In the genomic region with DNA sequence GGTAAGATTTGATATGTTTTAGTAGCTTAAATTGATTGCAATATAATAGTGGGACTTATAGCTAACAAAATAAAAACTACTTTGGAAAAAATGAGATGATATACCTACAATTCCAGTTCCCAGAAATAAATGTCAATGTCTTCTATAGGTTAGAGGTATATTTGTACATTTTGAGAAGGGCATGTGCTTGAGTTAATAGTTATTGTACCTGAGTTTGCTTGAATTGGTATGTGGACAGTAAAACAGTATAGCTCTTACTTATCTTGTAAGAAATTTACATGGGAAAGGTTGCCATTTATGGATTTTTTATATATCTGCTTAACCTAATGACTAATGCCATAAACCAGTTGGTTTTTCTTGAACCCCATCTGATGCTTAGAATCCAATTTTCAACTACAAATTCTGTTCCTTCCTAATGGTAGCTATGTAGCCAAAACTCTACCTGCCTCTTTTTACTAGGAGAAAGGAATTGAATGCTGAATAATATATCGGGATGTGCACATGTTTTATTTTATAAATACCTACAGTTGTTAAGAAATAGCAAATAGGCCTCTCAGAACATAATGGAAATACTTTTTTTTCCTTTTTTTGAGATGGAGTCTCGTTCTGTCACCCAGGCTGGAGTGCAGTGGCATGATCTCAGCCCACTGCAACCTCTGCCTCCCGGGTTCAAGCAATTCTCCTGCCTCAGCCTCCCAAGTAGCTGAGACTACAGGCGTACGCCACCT, we compare ENCODE assay signal across 18 cellular contexts. TPM values are rescaled to one million over a fixed set of nuclear protein-coding genes. Genes with fewer than 3 reads are reported as not detected.
DNase-seq lines count a peak whose midpoint lies in the region; ATAC-seq, FAIRE-seq and TF ChIP-seq lines count a peak whose summit lies in the region.
"Had no signal": no experiment of that assay in that cellular context is flagged by ENCODE, and none has a peak within 500 bp of the region (broad histone marks: within the 10 kb centered on the region; RNA-seq: fewer than 3 reads in every experiment).

No MANE protein-coding gene starts in this region.

- H3K27ac ChIP-seq in K562 (ENCODE audit: extremely low read depth, low read depth, low read length): no peak overlapping the region
- H3K27ac ChIP-seq: BLaER1 treated with 17β-estradiol and CSF1 and Interleukin-3, amounts not matched to agents 10 nM and 100 nM had no signal

- no peak overlapping the region for H2AFZ ChIP-seq in K562 (ENCODE audit: low read depth, low read length)

- no TSS peak for BruUV-seq in K562 (replicated peaks; lab: Mats Ljungman, UMichigan)

- H3K36me3 ChIP-seq in K562 (ENCODE audit: control insufficient read depth, insufficient read depth, low read length): peaks cover 61% of the 10 kb centered on the region

- H3K4me3 Mint-ChIP-seq in memory B cell: no peak overlapping the region
- no peak overlapping the region for H3K4me3 Mint-ChIP-seq in stimulated activated naive B cell treated with anti-CD40 and anti-IgM and Interleukin-4, amounts not matched to agents 10 μg/mL and 1 μg/mL and 100 μg/mL, for 72 hours
- H3K4me3 Mint-ChIP-seq: CD8-positive, alpha-beta T cell had no signal

- DNase-seq in H54 (ENCODE audit: insufficient read length, low spot score) (no peak), K562 (ENCODE audit: extremely low read depth in 1 of 4, low spot score in 3 of 4) (no peak), memory B cell (ENCODE audit: low spot score in 2 of 2) (no peak), Kasumi-1 (lab: John Stamatoyannopoulos, UW) (no peak), DMS53 treated with DMSO at 0.1 percent for 48 hours (lab: John Stamatoyannopoulos, UW; ENCODE audit: unreplicated experiment) (no peak)
- DNase-seq in stimulated activated naive B cell treated with anti-CD40 and anti-IgM and Interleukin-4, amounts not matched to agents 10 μg/mL and 1 μg/mL and 100 μg/mL, for 72 hours: no peak
- no peak for DNase-seq in activated CD4-positive, alpha-beta T cell treated with anti-CD3 and anti-CD28 coated beads for 1 hour
- DNase-seq: CD8-positive, alpha-beta T cell; DMS53; H7; NCI-H1105; NCI-H2081 treated with DMSO at 0.1 percent for 48 hours; NCI-H748 treated with DMSO at 0.1 percent for 48 hours; SIG-M5; SK-N-SH had no signal

- peak overlapping the region; percentile 53 for H3K27ac Mint-ChIP-seq in memory B cell
- H3K27ac Mint-ChIP-seq in stimulated activated naive B cell treated with anti-CD40 and anti-IgM and Interleukin-4, amounts not matched to agents 10 μg/mL and 1 μg/mL and 100 μg/mL, for 72 hours: peak overlapping the region; percentile 47
- H3K27ac Mint-ChIP-seq: CD8-positive, alpha-beta T cell had no signal

- H3K4me3 ChIP-seq in K562: no peak overlapping the region
- H3K4me3 ChIP-seq: BLaER1 treated with 17β-estradiol and CSF1 and Interleukin-3, amounts not matched to agents 10 nM and 100 nM had no signal

- H3K36me3 Mint-ChIP-seq in memory B cell: peaks cover 7% of the 10 kb centered on the region
- peaks cover 13 to 39% of the 10 kb centered on the region in 2 donors for H3K36me3 Mint-ChIP-seq in stimulated activated naive B cell treated with anti-CD40 and anti-IgM and Interleukin-4, amounts not matched to agents 10 μg/mL and 1 μg/mL and 100 μg/mL, for 72 hours

- H3K4me2 ChIP-seq in K562 (ENCODE audit: insufficient read depth, low read length): no peak overlapping the region
- H3K4me2 ChIP-seq: SK-N-SH had no signal

- peak; percentile 38 for FAIRE-seq in H54 (lab: Jason Lieb, UNC)
- FAIRE-seq in K562 (lab: Jason Lieb, UNC): no peak

- POLR2A ChIA-PET in K562 (lab: Yijun Ruan, JAX): interaction anchor here (0.6 kb wide), 1 partner anchor 37 kb away, joined by 3 read pairs; no protein-coding TSS in a partner anchor

- no peaks in the 10 kb centered on the region for H3K9me1 ChIP-seq in K562 (ENCODE audit: control insufficient read depth, insufficient read depth, low read length)

- CTCF ChIA-PET in K562 (lab: Yijun Ruan, JAX; ENCODE audit: low intra/inter-chr PET ratio): no interaction called here

- H3K4me1 Mint-ChIP-seq in memory B cell: peaks cover 10% of the 10 kb centered on the region
- peaks cover 6 to 21% of the 10 kb centered on the region in 2 donors for H3K4me1 Mint-ChIP-seq in stimulated activated naive B cell treated with anti-CD40 and anti-IgM and Interleukin-4, amounts not matched to agents 10 μg/mL and 1 μg/mL and 100 μg/mL, for 72 hours

- H3K79me2 ChIP-seq in K562 (ENCODE audit: control insufficient read depth, insufficient read depth, low read length): peaks cover 53% of the 10 kb centered on the region

- no peaks in the 10 kb centered on the region for H3K9me3 Mint-ChIP-seq in memory B cell
- no peaks in the 10 kb centered on the region for H3K9me3 Mint-ChIP-seq in stimulated activated naive B cell treated with anti-CD40 and anti-IgM and Interleukin-4, amounts not matched to agents 10 μg/mL and 1 μg/mL and 100 μg/mL, for 72 hours
- H3K9me3 Mint-ChIP-seq: CD8-positive, alpha-beta T cell had no signal

- peaks cover 0 to 5% of the 10 kb centered on the region in 2 experiments; a peak in 2 of 5 replicates for H3K4me1 ChIP-seq in K562 (replicated peaks in 1 of 2; ENCODE audit: control insufficient read depth in 2 of 2, insufficient read depth in 2 of 2, low read length in 2 of 2)

- 97% methylated on average over 5 of the region's 5 CpGs for WGBS in K562 (ENCODE audit: insufficient coverage, low coverage, missing lambda C conversion rate)

- H3K9me3 ChIP-seq in K562 (replicated peaks; ENCODE audit: control insufficient read depth, insufficient read depth, low read depth, low read length): no peaks in the 10 kb centered on the region
- H3K9me3 ChIP-seq: SK-N-SH had no signal

- in situ Hi-C loops in K562 (cut with MboI): no loop called here

- H3K9ac ChIP-seq in K562 (ENCODE audit: insufficient read depth in 1 of 2, low read depth in 2 of 2, low read length in 2 of 2): no peak overlapping the region
- H3K9ac ChIP-seq: BLaER1 treated with 17β-estradiol and CSF1 and Interleukin-3, amounts not matched to agents 10 nM and 100 nM; SK-N-SH had no signal

- no peak for TF ChIP-seq EP300 in K562 (IDR thresholded peaks at IDR 0.05; ENCODE audit: low read length)

- intact Hi-C loops in K562 (cut with micrococcal nuclease): loop anchor here (10.0 kb wide), 1 partner anchor 132 kb away; no protein-coding TSS in a partner anchor

- H4K20me1 ChIP-seq in K562 (replicated peaks; ENCODE audit: control insufficient read depth, insufficient read depth, low read length): peaks cover 9% of the 10 kb centered on the region; the same call in 1 of the 2 replicates

- no peak for TF ChIP-seq CTCF in K562 (IDR thresholded peaks at IDR 0.05 in 2 of 3, conservative IDR thresholded peaks at IDR 0.05 in 1 of 3; ENCODE audit: insufficient read depth in 2 of 3, low read depth in 1 of 3, low read length in 3 of 3)

- TF ChIP-seq POLR2A in H54 (IDR thresholded peaks at IDR 0.05; ENCODE audit: low read depth, low read length): no peak
- no peak for TF ChIP-seq POLR2A in K562 (conservative IDR thresholded peaks at IDR 0.05)

- no peak for TF ChIP-seq RAD21 in K562 (CRISPR knock-in tag; conservative IDR thresholded peaks at IDR 0.05 in 1 of 2, IDR thresholded peaks at IDR 0.05 in 1 of 2)

- H3K27me3 Mint-ChIP-seq in memory B cell: no peaks in the 10 kb centered on the region
- H3K27me3 Mint-ChIP-seq in stimulated activated naive B cell treated with anti-CD40 and anti-IgM and Interleukin-4, amounts not matched to agents 10 μg/mL and 1 μg/mL and 100 μg/mL, for 72 hours: no peaks in the 10 kb centered on the region

- no peaks in the 10 kb centered on the region for H3K27me3 ChIP-seq in K562 (ENCODE audit: control insufficient read depth in 2 of 2, insufficient read depth in 2 of 2, low read length in 2 of 2)
- H3K27me3 ChIP-seq: BLaER1 treated with 17β-estradiol and CSF1 and Interleukin-3, amounts not matched to agents 10 nM and 100 nM had no signal

- ATAC-seq in K562 (no peak), memory B cell (ENCODE audit: low read depth) (no peak), GM21737 (IDR thresholded peaks at IDR 0.05; ENCODE audit: unreplicated experiment) (no peak)
- no peak for ATAC-seq in stimulated activated naive B cell treated with anti-CD40 and anti-IgM and Interleukin-4, amounts not matched to agents 10 μg/mL and 1 μg/mL and 100 μg/mL, for 72 hours (replicated peaks)
- ATAC-seq: CD8-positive, alpha-beta T cell; Panc1 had no signal

RNA-seq across cellular contexts. Expression of gene PTP4A1, which starts 4.9 kb away (rescaled TPM):
- total RNA-seq in K562 (2011; cell fraction: chromatin; rRNA removed; ENCODE audit: low replicate concordance): 10.0 and 28.1 TPM in 2 replicates
- total RNA-seq in K562 (2011; cell fraction: nucleolus; rRNA removed): 10.7 and 10.8 TPM in 2 replicates
- 15.0 and 29.0 TPM in 2 replicates for total RNA-seq in K562 (2011; cell fraction: nucleoplasm; rRNA removed)
- total RNA-seq in K562 (2014; rRNA removed): 13.1 and 14.6 TPM in 2 replicates
- 10.0 and 12.7 TPM in 2 replicates for total RNA-seq in K562 (2014; rRNA removed; fragmentation: Illumina TruSeq; extraction: Trizol)
- 9.7 and 10.3 TPM in 2 replicates for total RNA-seq in K562 (2015; rRNA removed; fragmentation: Illumina TruSeq; extraction: Trizol)
- 60.9 and 62.7 TPM in 2 replicates for total RNA-seq in K562 (2021)
- 17.1 and 17.9 TPM in 2 replicates for polyA plus RNA-seq in K562 (2011; rRNA removed)
- 1.9 and 10.8 TPM in 2 replicates for polyA plus RNA-seq in K562 (2011; cell fraction: cytosol; rRNA removed)
- 6.9 and 10.5 TPM in 2 replicates for polyA plus RNA-seq in K562 (2011; cell fraction: nucleus; rRNA removed)
- 41.6 and 51.3 TPM in 2 replicates for polyA plus RNA-seq in K562 (2012)
- polyA plus RNA-seq in K562 (2014; fragmentation: Illumina TruSeq; extraction: Trizol): 57.0 and 67.5 TPM in 2 replicates
- 10 to 100 TPM in 1 of 2 experiments, 1 to 10 TPM in 1; 3.7 to 13.6 TPM for polyA plus RNA-seq in K562 (2014; fragmentation: Nextera tagmentation; extraction: Ambion mirVana)
- polyA plus RNA-seq in K562 (2014; rRNA removed): 12.4 and 12.9 TPM in 2 replicates
- polyA minus RNA-seq in K562 (2011; rRNA and poly(A)+ RNA removed): 23.4 and 25.8 TPM in 2 replicates
- 24.8 and 25.0 TPM in 2 replicates for polyA minus RNA-seq in K562 (2011; cell fraction: cytosol; rRNA and poly(A)+ RNA removed)
- 16.0 and 19.1 TPM in 2 replicates for polyA minus RNA-seq in K562 (2011; cell fraction: nucleus; rRNA and poly(A)+ RNA removed)

RNA-seq across cellular contexts. Expression of gene PHF3, which starts 58.5 kb away (rescaled TPM):
- 21.5 and 99.1 TPM in 2 replicates for total RNA-seq in K562 (2011; cell fraction: chromatin; rRNA removed; ENCODE audit: low replicate concordance)
- total RNA-seq in K562 (2011; cell fraction: nucleolus; rRNA removed): 30.0 and 37.5 TPM in 2 replicates
- total RNA-seq in K562 (2011; cell fraction: nucleoplasm; rRNA removed): 61.8 and 108 TPM in 2 replicates
- total RNA-seq in K562 (2014; rRNA removed) (37.4 and 44.0 TPM in 2 replicates), K562 (2014; rRNA removed; fragmentation: Illumina TruSeq; extraction: Trizol) (49.3 and 58.9 TPM in 2 replicates), K562 (2015; rRNA removed; fragmentation: Illumina TruSeq; extraction: Trizol) (49.8 and 51.2 TPM in 2 replicates), K562 (2021) (32.8 and 35.6 TPM in 2 replicates)
- polyA plus RNA-seq in K562 (2011; rRNA removed) (21.8 and 28.5 TPM in 2 replicates), K562 (2014; fragmentation: Illumina TruSeq; extraction: Trizol) (27.1 and 30.9 TPM in 2 replicates), K562 (2014; fragmentation: Nextera tagmentation; extraction: Ambion mirVana) (1 to 10 TPM; 8.1 to 8.6 TPM), K562 (2014; rRNA removed) (16.7 and 21.6 TPM in 2 replicates)
- polyA plus RNA-seq in K562 (2011; cell fraction: cytosol; rRNA removed): 5.0 and 8.2 TPM in 2 replicates
- polyA plus RNA-seq in K562 (2011; cell fraction: nucleus; rRNA removed): 23.1 and 24.4 TPM in 2 replicates
- polyA plus RNA-seq in K562 (2012): 18.3 and 19.4 TPM in 2 replicates
- 73.5 and 98.2 TPM in 2 replicates for polyA minus RNA-seq in K562 (2011; rRNA and poly(A)+ RNA removed)
- polyA minus RNA-seq in K562 (2011; cell fraction: cytosol; rRNA and poly(A)+ RNA removed): 28.0 and 30.5 TPM in 2 replicates
- 45.8 and 84.0 TPM in 2 replicates for polyA minus RNA-seq in K562 (2011; cell fraction: nucleus; rRNA and poly(A)+ RNA removed)
